15 cellular contexts compared by ENCODE assay signal in genomic region chr22:27760474-27760873, GRCh38. TPM values are rescaled to one million over a fixed set of nuclear protein-coding genes. Genes with fewer than 3 reads are reported as not detected.
DNase-seq lines count a peak whose midpoint lies in the region; ATAC-seq and TF ChIP-seq lines count a peak whose summit lies in the region.
"Had no signal": no experiment of that assay in that cellular context is flagged by ENCODE, and none has a peak within 500 bp of the region (broad histone marks: within the 10 kb centered on the region; RNA-seq: fewer than 3 reads in every experiment).

No MANE protein-coding gene starts in this region.

- H3K4me1 Mint-ChIP-seq in chondrocyte (ENCODE audit: low read depth) = peaks cover 44% of the 10 kb centered on the region

- no peaks in the 10 kb centered on the region for H3K36me3 ChIP-seq in H7 (replicated peaks; ENCODE audit: control insufficient read depth, insufficient read depth, low read length)

- no peak overlapping the region for H3K4me3 ChIP-seq in H7 (ENCODE audit: insufficient read depth, low read depth, low read length)
- H3K4me3 ChIP-seq: GM12878, GM23248 had no signal

- no peaks in the 10 kb centered on the region for H3K9me3 Mint-ChIP-seq in chondrocyte (ENCODE audit: low read depth)
- H3K9me3 Mint-ChIP-seq: CD8-positive, alpha-beta T cell had no signal

- H3K27me3 Mint-ChIP-seq in chondrocyte (ENCODE audit: low read depth) = no peaks in the 10 kb centered on the region

- H3K4me3 Mint-ChIP-seq in chondrocyte (ENCODE audit: unreplicated experiment) = no peak overlapping the region
- H3K4me3 Mint-ChIP-seq: CD8-positive, alpha-beta T cell had no signal

- ATAC-seq in GM18909 (IDR thresholded peaks at IDR 0.05; ENCODE audit: poor library complexity, unreplicated experiment) = no peak
- no peak for ATAC-seq in GM18498 (IDR thresholded peaks at IDR 0.05; ENCODE audit: unreplicated experiment)
- ATAC-seq: CD8-positive, alpha-beta T cell; GM12878 had no signal

- H3K27ac Mint-ChIP-seq in chondrocyte (ENCODE audit: unreplicated experiment) = peak overlapping the region; percentile 52
- H3K27ac Mint-ChIP-seq: CD8-positive, alpha-beta T cell had no signal

- H3K27me3 ChIP-seq in H7 (ENCODE audit: control insufficient read depth, insufficient read depth, low read length) = no peaks in the 10 kb centered on the region

- H3K36me3 Mint-ChIP-seq in chondrocyte (ENCODE audit: low read depth) = peaks cover 38% of the 10 kb centered on the region
- H3K36me3 Mint-ChIP-seq: CD8-positive, alpha-beta T cell had no signal

- intact Hi-C loops in posterior vena cava (cut with DNase I) = no loop called here

- no peak for TF ChIP-seq CTCF in chondrocyte (IDR thresholded peaks at IDR 0.05)

- DNase-seq in H7 = peak; percentile 42
- no peak for DNase-seq in chondrocyte (ENCODE audit: low spot score)
- DNase-seq in posterior vena cava (ENCODE audit: low spot score) = peak; percentile 25
- DNase-seq in islet precursor cell = no peak
- DNase-seq: AML-193; CD8-positive, alpha-beta T cell; DMS 273 treated with DMSO at 0.1 percent for 48 hours; DMS53; DND-41; EL; GM23248; HCEC 1CT had no signal

RNA-seq across cellular contexts. Expression of gene MN1, which starts 41.1 kb away (rescaled TPM):
- 22.1 and 26.4 TPM in 2 replicates for total RNA-seq in H7 (2014; rRNA removed; shearing (Covaris generic))
- 119 to 156 TPM (median 121 TPM) in 3 replicates for total RNA-seq in chondrocyte
- total RNA-seq in posterior vena cava = 10 to 100 TPM; 22.9 to 41.8 TPM

Comparison
In these comparisons a context has a peak if more than half of its experiments do, and no peak if none do; other contexts are left out.
1. DNase-seq: peak in H7 (single experiment) and posterior vena cava (single experiment); none in chondrocyte (single experiment) and islet precursor cell (single experiment).